10 cellular contexts compared by ENCODE assay signal in genomic region chr9:114988962-114989599, GRCh38. TPM values are rescaled to one million over a fixed set of nuclear protein-coding genes. Genes with fewer than 3 reads are reported as not detected.
DNase-seq lines count a peak whose midpoint lies in the region; ATAC-seq and TF ChIP-seq lines count a peak whose summit lies in the region.
"Had no signal": no experiment of that assay in that cellular context is flagged by ENCODE, and none has a peak within 500 bp of the region (broad histone marks: within the 10 kb centered on the region; RNA-seq: fewer than 3 reads in every experiment).

No MANE protein-coding gene starts in this region.

- TF ChIP-seq POLR2A in GM18505 (IDR thresholded peaks at IDR 0.05; ENCODE audit: borderline replicate concordance, extremely low read depth, insufficient read depth, insufficient read length) = no peak
- TF ChIP-seq POLR2A in uterus (IDR thresholded peaks at IDR 0.05) = no peak

- H3K9me3 ChIP-seq in tibial artery = no peaks in the 10 kb centered on the region
- no peaks in the 10 kb centered on the region for H3K9me3 ChIP-seq in uterus

- POLR2A ChIA-PET in RWPE1 (lab: Yijun Ruan, JAX; ENCODE audit: low non-redundant PET) = no interaction called here

- H3K36me3 ChIP-seq in tibial artery (no peaks in the 10 kb centered on the region), uterus (no peaks in the 10 kb centered on the region)

- ATAC-seq in GM18505 (IDR thresholded peaks at IDR 0.05; ENCODE audit: unreplicated experiment) = peak; percentile 50
- peak; percentile 42 for ATAC-seq in HG02623 (IDR thresholded peaks at IDR 0.05; ENCODE audit: unreplicated experiment)

- DNase-seq in RWPE1 (ENCODE audit: low spot score) (peak; percentile 24), kidney tubule cell (ENCODE audit: low spot score) (peak; percentile 44), NCI-H510A treated with DMSO at 0.1 percent for 48 hours (lab: John Stamatoyannopoulos, UW) (no peak), tibial artery (no peak), uterus (no peak), NCI-H345 (lab: John Stamatoyannopoulos, UW) (no peak)
- DNase-seq: NCI-H510A had no signal

- no peak overlapping the region for H3K27ac ChIP-seq in RWPE1
- H3K27ac ChIP-seq in tibial artery = no peak overlapping the region
- no peak overlapping the region for H3K27ac ChIP-seq in uterus

- H3K4me1 ChIP-seq in tibial artery (no peaks in the 10 kb centered on the region), uterus (no peaks in the 10 kb centered on the region)

- intact Hi-C loops in tibial artery (cut with DNase I; ENCODE audit: low total_unique reads) (no loop called here), uterus (cut with DNase I; ENCODE audit: low total_unique reads) (no loop called here)

- no peak for TF ChIP-seq CTCF in RWPE1 (conservative IDR thresholded peaks at IDR 0.05; ENCODE audit: low read depth)
- TF ChIP-seq CTCF in tibial artery (IDR thresholded peaks at IDR 0.05) = no peak
- no peak for TF ChIP-seq CTCF in uterus (IDR thresholded peaks at IDR 0.05)

- CTCF ChIA-PET in RWPE1 (lab: Yijun Ruan, JAX) = interaction anchor here (1.4 kb wide), 1 partner anchor 8 kb away, joined by 3 read pairs; no protein-coding TSS in a partner anchor

- H3K27me3 ChIP-seq in tibial artery (peaks cover 0 to 2% of the 10 kb centered on the region in 2 donors), uterus (no peaks in the 10 kb centered on the region)

- H3K4me3 ChIP-seq in tibial artery = no peak overlapping the region
- H3K4me3 ChIP-seq in uterus = no peak overlapping the region

RNA-seq across cellular contexts. Expression of gene TNFSF8, which starts 58.7 kb away (rescaled TPM):
- total RNA-seq in uterus = 1 to 10 TPM in 3 of 4 donors, under 1 TPM in 1; 0.51 to 1.5 (median 1.1) TPM
- total RNA-seq: lung microvascular endothelial cell had no signal

Comparison
In these comparisons a context has a peak if more than half of its experiments do, and no peak if none do; other contexts are left out.
1. DNase-seq: peak in RWPE1 (single experiment) and kidney tubule cell (single experiment); none in NCI-H510A treated with DMSO at 0.1 percent for 48 hours (single experiment), tibial artery (0 of 2), uterus (0 of 2) and NCI-H345 (single experiment).